ENCODE assay signal across 28 cellular contexts in the genomic region with DNA sequence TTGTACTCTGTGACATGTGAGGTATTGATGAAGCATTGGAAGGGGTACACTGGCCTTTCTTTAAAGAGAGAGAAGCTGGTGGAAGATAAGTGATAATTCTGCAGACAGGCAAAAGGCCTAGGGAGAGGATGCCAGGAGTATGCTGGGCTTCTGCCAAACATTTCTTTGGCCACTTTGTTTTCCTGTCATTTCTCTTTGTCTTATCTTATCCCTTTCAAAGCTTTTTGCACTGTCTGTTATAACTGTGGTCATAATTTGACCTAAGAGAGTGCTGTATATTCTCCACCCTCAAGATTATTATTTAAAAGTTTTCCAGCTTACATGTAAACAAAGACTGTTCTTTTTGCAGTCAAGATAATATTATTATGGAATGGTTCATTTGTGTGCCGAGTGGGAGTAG.
A peak's percentile ranks its signal among the peaks of the same experiment; 100 is the strongest.
DNase-seq lines count a peak whose midpoint lies in the region; ATAC-seq and TF ChIP-seq lines count a peak whose summit lies in the region.
"Had no signal": no experiment of that assay in that cellular context is flagged by ENCODE, and none has a peak within 500 bp of the region (broad histone marks: within the 10 kb centered on the region; RNA-seq: fewer than 3 reads in every experiment).

No MANE protein-coding gene starts in this region.

- ATAC-seq in heart right ventricle: peak; percentile 28 to 72 (median 58)
- peak; percentile 57 to 75 for ATAC-seq in right cardiac atrium
- ATAC-seq: gastroesophageal sphincter; natural killer cell treated with Interleukin-12 subunit alpha and Interleukin-12 subunit beta and Interleukin-15 and Interleukin-18, amount 100 ng/mL, for 72 hours; PC-3 had no signal

- in situ Hi-C loops in astrocyte of the cerebellum (cut with HindIII; ENCODE audit: low sequenced_read_pairs): no loop called here

- H3K9me3 ChIP-seq in heart right ventricle (peaks cover 0 to 13% (median 0%) of the 10 kb centered on the region in 11 donors), right atrium auricular region (no peaks in the 10 kb centered on the region), right cardiac atrium (ENCODE audit: control insufficient read depth, low read length) (no peaks in the 10 kb centered on the region)
- H3K9me3 ChIP-seq: mucosa of descending colon, spleen, upper lobe of left lung had no signal

- intact Hi-C loops in heart right ventricle (cut with DNase I) (no loop called here), right cardiac atrium (cut with DNase I) (no loop called here)

- 5 to 9% methylated on average over 1 of the region's 1 CpG for WGBS in heart right ventricle, 2 donors
- 10% methylated on average over 1 of the region's 1 CpG for WGBS in right cardiac atrium

- TF ChIP-seq CTCF in heart right ventricle (IDR thresholded peaks at IDR 0.05) (no peak), right atrium auricular region (IDR thresholded peaks at IDR 0.05) (no peak), astrocyte of the cerebellum (IDR thresholded peaks at IDR 0.05; ENCODE audit: low read depth, low read length, missing control alignments) (no peak)

- H3K36me3 ChIP-seq in heart right ventricle (no peaks in the 10 kb centered on the region), right atrium auricular region (no peaks in the 10 kb centered on the region), H7 (replicated peaks; ENCODE audit: control insufficient read depth, insufficient read depth, low read length) (no peaks in the 10 kb centered on the region)
- H3K36me3 ChIP-seq: BLaER1 treated with 17β-estradiol and CSF1 and Interleukin-3, amounts not matched to agents 10 nM and 100 nM; esophagus muscularis mucosa; gastroesophageal sphincter; spleen; upper lobe of left lung had no signal

- peaks cover 0 to 28% (median 15%) of the 10 kb centered on the region in 7 donors for H3K27me3 ChIP-seq in heart right ventricle
- no peaks in the 10 kb centered on the region for H3K27me3 ChIP-seq in right atrium auricular region
- no peaks in the 10 kb centered on the region for H3K27me3 ChIP-seq in right cardiac atrium (ENCODE audit: control insufficient read depth, insufficient read depth)
- H3K27me3 ChIP-seq in H7 (ENCODE audit: control insufficient read depth, insufficient read depth, low read length): no peaks in the 10 kb centered on the region
- H3K27me3 ChIP-seq: BLaER1 treated with 17β-estradiol and CSF1 and Interleukin-3, amounts not matched to agents 10 nM and 100 nM; esophagus muscularis mucosa; gastroesophageal sphincter; spleen; upper lobe of left lung had no signal

- no peak overlapping the region for H3K4me3 ChIP-seq in heart right ventricle
- H3K4me3 ChIP-seq in right atrium auricular region: no peak overlapping the region
- H3K4me3 ChIP-seq in astrocyte of the cerebellum (ENCODE audit: low read depth, low read length): no peak overlapping the region
- no peak overlapping the region for H3K4me3 ChIP-seq in right cardiac atrium (ENCODE audit: low read length)
- no peak overlapping the region for H3K4me3 ChIP-seq in H7 (ENCODE audit: insufficient read depth, low read depth, low read length)
- H3K4me3 ChIP-seq: BLaER1 treated with 17β-estradiol and CSF1 and Interleukin-3, amounts not matched to agents 10 nM and 100 nM; esophagus muscularis mucosa; gastroesophageal sphincter; lung; mucosa of descending colon; spleen; upper lobe of left lung had no signal

- H3K4me1 ChIP-seq in heart right ventricle (peaks cover 0 to 15% (median 10%) of the 10 kb centered on the region in 9 donors), right atrium auricular region (peaks cover 0 to 12% of the 10 kb centered on the region in 2 donors), right cardiac atrium (ENCODE audit: control insufficient read depth, insufficient read depth, low read length) (no peaks in the 10 kb centered on the region)
- H3K4me1 ChIP-seq: BLaER1 treated with 17β-estradiol and CSF1 and Interleukin-3, amounts not matched to agents 10 nM and 100 nM had no signal

- peak in 1 of 2 donors; percentile 15 for DNase-seq in heart right ventricle
- DNase-seq in right atrium auricular region (ENCODE audit: low spot score): no peak
- DNase-seq in astrocyte of the cerebellum (ENCODE audit: low read depth): peak; percentile 8
- peak in 2 of 3 donors; percentile 15 to 43 for DNase-seq in right cardiac atrium
- DNase-seq in activated CD8-positive, alpha-beta memory T cell treated with anti-CD3 and anti-CD28 coated beads, Interleukin-2, amount 50 U/mL, for 4 hours: no peak
- DNase-seq in H7: no peak
- no peak for DNase-seq in NCI-H1694 treated with DMSO at 0.1 percent for 48 hours (lab: John Stamatoyannopoulos, UW)
- DNase-seq: activated B cell treated with CpG ODN at 0.5 μM for 24 hours; activated naive CD4-positive, alpha-beta T cell treated with Interleukin-2 at 50 U/mL for 16 hours; DND-41; endodermal cell; HCEC 1CT; KG1; MM.1S; mucosa of descending colon; NCI-H2029 treated with DMSO at 0.1 percent for 48 hours; NCI-H510A; NK-92 treated with Interleukin-12 subunit alpha and Interleukin-12 subunit beta, amount 100 ng/mL, for 24 hours; PC-3; retina; SHP77; spleen; upper lobe of left lung had no signal

- H3K27ac ChIP-seq in heart right ventricle (no peak overlapping the region), right atrium auricular region (no peak overlapping the region), right cardiac atrium (ENCODE audit: low read length) (no peak overlapping the region)
- H3K27ac ChIP-seq: BLaER1 treated with 17β-estradiol and CSF1 and Interleukin-3, amounts not matched to agents 10 nM and 100 nM; esophagus muscularis mucosa; spleen; upper lobe of left lung had no signal

Comparison
In these comparisons a context has a peak if more than half of its experiments do, and no peak if none do; other contexts are left out.
1. DNase-seq: peak in astrocyte of the cerebellum (single experiment) and right cardiac atrium (2 of 3); none in right atrium auricular region (single experiment), activated CD8-positive, alpha-beta memory T cell treated with anti-CD3 and anti-CD28 coated beads, Interleukin-2, amount 50 U/mL, for 4 hours (single experiment), H7 (single experiment) and NCI-H1694 treated with DMSO at 0.1 percent for 48 hours (single experiment).